1 cellular context compared by ENCODE assay signal in genomic region chr20:57394087-57395082, GRCh38.
TF ChIP-seq lines count a peak whose summit lies in the region.

No MANE protein-coding gene starts in this region.

TF ChIP-seq in H1, 55 proteins besides CTCF, POLR2A, EP300 and RAD21:
- TF ChIP-seq TEAD4 (IDR thresholded peaks at IDR 0.05; ENCODE audit: low read depth, low read length) (no peak), KDM1A (IDR thresholded peaks at IDR 0.05; ENCODE audit: borderline replicate concordance, low read length) (no peak), KDM4A (IDR thresholded peaks at IDR 0.05; ENCODE audit: low read depth, low read length, severe bottlenecking) (no peak), TAF1 (IDR thresholded peaks at IDR 0.05; ENCODE audit: low read depth, low read length) (no peak), MAX (IDR thresholded peaks at IDR 0.05) (no peak), RXRA (IDR thresholded peaks at IDR 0.05; ENCODE audit: insufficient read depth, low read depth, low read length) (no peak), NANOG (IDR thresholded peaks at IDR 0.05; ENCODE audit: insufficient read depth, low read depth, low read length, poor library complexity, severe bottlenecking) (no peak), SIN3A (conservative IDR thresholded peaks at IDR 0.05 in 1 of 2, IDR thresholded peaks at IDR 0.05 in 1 of 2; ENCODE audit: low read depth in 1 of 2, low read length in 2 of 2) (no peak), BRCA1 (IDR thresholded peaks at IDR 0.05; ENCODE audit: low read depth, low read length) (no peak), SP4 (IDR thresholded peaks at IDR 0.05; ENCODE audit: low read length) (no peak), JUND (IDR thresholded peaks at IDR 0.05; ENCODE audit: low read length) (no peak), CHD1 (IDR thresholded peaks at IDR 0.05; ENCODE audit: low read depth, low read length) (no peak), EGR1 (IDR thresholded peaks at IDR 0.05; ENCODE audit: borderline replicate concordance, low read depth, low read length) (no peak), CTBP2 (IDR thresholded peaks at IDR 0.05; ENCODE audit: borderline replicate concordance, insufficient read depth, insufficient read length, low read length) (no peak)
